ENCODE assay signal across 30 cellular contexts in genomic region chr19:44600466-44600865, GRCh38. TPM values are rescaled to one million over a fixed set of nuclear protein-coding genes. Genes with fewer than 3 reads are reported as not detected.
"Had no signal": no experiment of that assay in that cellular context is flagged by ENCODE, and none has a peak within 500 bp of the region (broad histone marks: within the 10 kb centered on the region; RNA-seq: fewer than 3 reads in every experiment).

No MANE protein-coding gene starts in this region.

- H3K9me3 ChIP-seq: neutrophil, testis, upper lobe of left lung had no signal

- H3K36me3 Mint-ChIP-seq: natural killer cell; stimulated activated memory B cell treated with anti-CD40 and anti-IgM and Interleukin-4, amounts not matched to agents 10 μg/mL and 1 μg/mL and 100 μg/mL, for 72 hours had no signal

- H3K36me3 ChIP-seq: gastroesophageal sphincter, heart left ventricle, neutrophil, tibial artery, upper lobe of left lung had no signal

- DNase-seq: effector CD8-positive, alpha-beta T cell; endodermal cell; foreskin keratinocyte; heart left ventricle; kidney; natural killer cell; stimulated activated CD4-positive, alpha-beta T cell treated with anti-CD3 and anti-CD28 coated beads, Interleukin-2, amount 100 ng/mL, for 24 hours; stimulated activated CD4-positive, alpha-beta T cell treated with anti-CD3 and anti-CD28 coated beads, Interleukin-4, amount 100 ng/mL, for 24 hours; stimulated activated naive CD8-positive, alpha-beta T cell treated with anti-CD3 and anti-CD28 coated beads, Interleukin-15, Interleukin-2, amounts not matched to agents 100 U/mL and 50 U/mL, for 24 hours; substantia nigra; testis; tibial artery; upper lobe of left lung had no signal

- H3K4me3 ChIP-seq: gastroesophageal sphincter, heart left ventricle, hepatocyte, lung, testis, tibial artery, upper lobe of left lung had no signal

- H3K4me1 ChIP-seq: gastroesophageal sphincter, parathyroid adenoma, testis had no signal

- H3K27ac Mint-ChIP-seq: dendritic cell treated with granulocyte-macrophage colony-stimulating factor and Interleukin-4, amounts not matched to agents 40 ng/mL and 50 ng/mL, for 4 days; endodermal cell; memory B cell; natural killer cell; progenitor cell of endocrine pancreas; stimulated activated memory B cell treated with anti-CD40 and anti-IgM and Interleukin-4, amounts not matched to agents 10 μg/mL and 1 μg/mL and 100 μg/mL, for 72 hours had no signal

- H3K9me3 Mint-ChIP-seq: natural killer cell had no signal

- H3K4me1 Mint-ChIP-seq: memory B cell; neural crest cell; stimulated activated memory B cell treated with anti-CD40 and anti-IgM and Interleukin-4, amounts not matched to agents 10 μg/mL and 1 μg/mL and 100 μg/mL, for 72 hours had no signal

- H3K27me3 Mint-ChIP-seq: progenitor cell of endocrine pancreas had no signal

- H3K4me3 Mint-ChIP-seq: dendritic cell treated with granulocyte-macrophage colony-stimulating factor and Interleukin-4, amounts not matched to agents 40 ng/mL and 50 ng/mL, for 4 days; endodermal cell; memory B cell; natural killer cell; neural crest cell; stimulated activated memory B cell treated with anti-CD40 and anti-IgM and Interleukin-4, amounts not matched to agents 10 μg/mL and 1 μg/mL and 100 μg/mL, for 72 hours had no signal

- H3K27ac ChIP-seq: epithelial cell of prostate, foreskin keratinocyte, gastroesophageal sphincter, heart left ventricle, hepatocyte, neutrophil, parathyroid adenoma, testis, tibial artery, upper lobe of left lung had no signal

- H3K27me3 ChIP-seq: hepatocyte, testis, upper lobe of left lung had no signal

RNA-seq across cellular contexts. Expression of gene IGSF23, which starts 12.9 kb away (rescaled TPM):
- total RNA-seq: cerebellum, endodermal cell, esophagus mucosa, foreskin keratinocyte, gastroesophageal sphincter, kidney, lung, mononuclear cell, natural killer cell, neural crest cell, omental fat pad, sciatic nerve, skeletal muscle tissue, upper lobe of left lung had no signal
